In the genomic region with DNA sequence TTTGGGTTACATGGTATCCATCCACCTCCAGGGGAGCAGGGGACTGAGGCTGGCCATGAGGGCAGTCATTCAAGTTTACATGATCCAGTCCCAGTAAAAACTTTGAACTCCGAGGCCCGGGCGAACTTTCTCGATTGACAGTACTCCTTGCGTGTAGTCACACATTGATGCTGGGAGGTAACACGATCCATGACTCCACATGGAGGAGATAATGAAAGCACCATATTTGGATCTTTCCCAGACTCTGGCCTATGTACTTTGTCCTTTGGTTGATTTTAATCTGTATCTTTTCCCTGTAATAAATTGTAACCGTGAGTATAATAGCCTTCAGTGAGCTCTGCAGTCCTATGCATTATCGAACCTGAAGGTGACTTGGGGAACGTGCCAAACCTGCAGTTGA, we compare ENCODE assay signal across 1 cellular context.
TF ChIP-seq lines count a peak whose summit lies in the region.

No MANE protein-coding gene starts in this region.

TF ChIP-seq in IMR-90, 13 proteins besides CTCF, POLR2A, EP300 and RAD21 (continued from another document):
- TF ChIP-seq, protein P1, sequence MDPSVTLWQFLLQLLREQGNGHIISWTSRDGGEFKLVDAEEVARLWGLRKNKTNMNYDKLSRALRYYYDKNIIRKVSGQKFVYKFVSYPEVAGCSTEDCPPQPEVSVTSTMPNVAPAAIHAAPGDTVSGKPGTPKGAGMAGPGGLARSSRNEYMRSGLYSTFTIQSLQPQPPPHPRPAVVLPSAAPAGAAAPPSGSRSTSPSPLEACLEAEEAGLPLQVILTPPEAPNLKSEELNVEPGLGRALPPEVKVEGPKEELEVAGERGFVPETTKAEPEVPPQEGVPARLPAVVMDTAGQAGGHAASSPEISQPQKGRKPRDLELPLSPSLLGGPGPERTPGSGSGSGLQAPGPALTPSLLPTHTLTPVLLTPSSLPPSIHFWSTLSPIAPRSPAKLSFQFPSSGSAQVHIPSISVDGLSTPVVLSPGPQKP (IDR thresholded peaks at IDR 0.05; ENCODE audit: borderline replicate concordance, low read depth, low read length) = no peak
- no peak for TF ChIP-seq BHLHE40 (IDR thresholded peaks at IDR 0.05; ENCODE audit: low read depth, low read length)
- TF ChIP-seq MAZ (IDR thresholded peaks at IDR 0.05; ENCODE audit: borderline replicate concordance, low read depth, low read length) = no peak
- TF ChIP-seq FOS (IDR thresholded peaks at IDR 0.05; ENCODE audit: low read depth, low read length) = no peak
- TF ChIP-seq NFE2L2 (IDR thresholded peaks at IDR 0.05; ENCODE audit: low read depth, low read length) = no peak
- no peak for TF ChIP-seq RFX5 (IDR thresholded peaks at IDR 0.05; ENCODE audit: low read depth, low read length)
